ENCODE assay signal across 11 cellular contexts in the genomic region with DNA sequence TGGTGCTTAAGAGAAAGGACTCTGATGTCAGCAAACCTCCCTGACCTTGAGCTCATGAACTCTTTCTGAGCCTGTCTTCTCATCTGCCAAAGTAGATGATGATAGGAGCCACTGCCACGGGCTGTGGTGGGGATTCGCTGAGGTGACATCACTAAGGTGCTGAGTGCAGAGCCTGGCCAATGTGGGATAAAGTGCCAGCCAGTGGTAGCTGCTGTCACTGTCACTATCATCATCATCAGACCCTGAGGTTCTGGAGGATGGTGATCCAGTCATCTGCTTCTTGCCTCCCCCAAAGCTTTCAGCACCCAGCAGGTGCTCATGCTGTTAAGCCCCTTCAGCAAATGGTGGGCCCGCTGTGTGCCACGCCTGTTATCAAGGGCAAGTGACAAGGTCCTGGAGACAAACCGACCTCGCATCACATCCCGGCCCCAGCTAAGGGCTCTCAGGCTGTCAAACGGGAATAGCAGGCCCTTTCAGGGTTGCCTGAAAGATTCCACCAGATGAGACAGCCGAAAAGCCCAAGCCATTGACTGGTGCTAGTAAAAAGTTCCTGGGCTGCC. TPM values are rescaled to one million over a fixed set of nuclear protein-coding genes. Genes with fewer than 3 reads are reported as not detected.
DNase-seq lines count a peak whose midpoint lies in the region; ATAC-seq and TF ChIP-seq lines count a peak whose summit lies in the region.
"Had no signal": no experiment of that assay in that cellular context is flagged by ENCODE, and none has a peak within 500 bp of the region (broad histone marks: within the 10 kb centered on the region; RNA-seq: fewer than 3 reads in every experiment).

No MANE protein-coding gene starts in this region.

- no peak overlapping the region for H4K8ac ChIP-seq in neuronal stem cell (ENCODE audit: low read depth, low read length)

- intact Hi-C loops in colonic mucosa (cut with DNase I), result loop anchor here (10.0 kb wide), 1 partner anchor 66 kb away; a partner anchor contains a TSS

- POLR2A ChIA-PET in T-cell (lab: Charles Lee), result interaction anchor here in 1 of 2 donors (0.6 kb wide), 1 partner anchor 38 kb away, joined by 6 read pairs; no protein-coding TSS in a partner anchor

- no peak overlapping the region for H2BK15ac ChIP-seq in neuronal stem cell (ENCODE audit: low read length)

- ATAC-seq in T-cell (replicated peaks in 1 of 4), result no peak
- ATAC-seq: gastrocnemius medialis had no signal

- H2BK120ac ChIP-seq in neuronal stem cell (ENCODE audit: low read depth, low read length), result no peak overlapping the region

- H2BK12ac ChIP-seq in neuronal stem cell (ENCODE audit: low read length), result no peak overlapping the region

- H3K27me3 ChIP-seq in colonic mucosa, result no peaks in the 10 kb centered on the region
- no peaks in the 10 kb centered on the region for H3K27me3 ChIP-seq in neuronal stem cell (ENCODE audit: control insufficient read depth in 3 of 3, insufficient read depth in 3 of 3, low read depth in 1 of 3, low read length in 3 of 3)
- H3K27me3 ChIP-seq: gastrocnemius medialis, tibial artery had no signal

- peak overlapping the region; percentile 48 for H3K18ac ChIP-seq in neuronal stem cell (ENCODE audit: low read length)

- H3K9ac ChIP-seq in colonic mucosa (ENCODE audit: low read depth in 2 of 2, low read length in 2 of 2) (peak overlapping the region; percentile 35 to 41), neuronal stem cell (ENCODE audit: low read depth, low read length, poor library complexity) (peak overlapping the region; percentile 87)

- H3K27me3 Mint-ChIP-seq in T-cell, result no peaks in the 10 kb centered on the region

- TF ChIP-seq RAD21 in Ishikawa (IDR thresholded peaks at IDR 0.05; ENCODE audit: low read depth), result no peak

- H3K79me1 ChIP-seq in neuronal stem cell (ENCODE audit: low read depth, low read length), result peaks cover 5% of the 10 kb centered on the region

- peak overlapping the region; percentile 34 for H3K23ac ChIP-seq in neuronal stem cell (ENCODE audit: low read depth, low read length, poor library complexity)

- no peaks in the 10 kb centered on the region for H3K9me3 Mint-ChIP-seq in T-cell

- H3K36me3 Mint-ChIP-seq in T-cell, result peaks cover 32% of the 10 kb centered on the region

- peaks cover 6 to 14% (median 11%) of the 10 kb centered on the region in 3 donors for H3K4me1 Mint-ChIP-seq in T-cell

- CTCF ChIA-PET in T-cell (lab: Charles Lee), result no interaction called here

- H3K14ac ChIP-seq in neuronal stem cell (ENCODE audit: low read length), result no peak overlapping the region

- no peak overlapping the region for H3K27ac ChIP-seq in colonic mucosa
- no peak overlapping the region for H3K27ac ChIP-seq in neuronal stem cell (replicated peaks; ENCODE audit: low read length)
- H3K27ac ChIP-seq: tibial artery, WERI-Rb-1 had no signal

- peaks cover 3% of the 10 kb centered on the region for H3K4me1 ChIP-seq in colonic mucosa
- H3K4me1 ChIP-seq in neuronal stem cell (ENCODE audit: control insufficient read depth in 2 of 2, insufficient read depth in 1 of 2, low read depth in 1 of 2, low read length in 2 of 2), result peaks cover under 1 to 10% of the 10 kb centered on the region in 2 donors

- no peak overlapping the region for H3K4me3 Mint-ChIP-seq in T-cell

- no peak overlapping the region for H2AFZ ChIP-seq in neuronal stem cell (ENCODE audit: low read length)

- DNase-seq in colonic mucosa (no peak), neuronal stem cell (ENCODE audit: low spot score) (no peak), T-cell (no peak), NCI-H748 treated with DMSO at 0.1 percent for 48 hours (lab: John Stamatoyannopoulos, UW) (no peak)
- DNase-seq: activated naive CD4-positive, alpha-beta T cell; dermis blood vessel endothelial cell; gastrocnemius medialis; SIG-M5; tibial artery; WERI-Rb-1 had no signal

- H3K9me3 ChIP-seq in colonic mucosa (no peaks in the 10 kb centered on the region), neuronal stem cell (replicated peaks in 1 of 2; ENCODE audit: control insufficient read depth in 2 of 2, insufficient read depth in 1 of 2, low read depth in 1 of 2, low read length in 2 of 2) (no peaks in the 10 kb centered on the region)
- H3K9me3 ChIP-seq: gastrocnemius medialis, tibial artery had no signal

- H3K4me2 ChIP-seq in neuronal stem cell (ENCODE audit: insufficient read depth, low read length, poor library complexity, severe bottlenecking), result peak overlapping the region; percentile 44

- no peak for TF ChIP-seq CTCF in colonic mucosa (IDR thresholded peaks at IDR 0.05)

- no peak overlapping the region for H2BK5ac ChIP-seq in neuronal stem cell (ENCODE audit: low read length)

- H2AK5ac ChIP-seq in neuronal stem cell (ENCODE audit: low read depth, low read length), result no peak overlapping the region

- peak overlapping the region; percentile 11 for H3K4me3 ChIP-seq in colonic mucosa
- H3K4me3 ChIP-seq in neuronal stem cell (ENCODE audit: low read length in 2 of 2), result no peak overlapping the region
- H3K4me3 ChIP-seq: gastrocnemius medialis, tibial artery had no signal

- H3K36me3 ChIP-seq in colonic mucosa (no peaks in the 10 kb centered on the region), neuronal stem cell (replicated peaks in 1 of 2; ENCODE audit: control insufficient read depth in 2 of 2, insufficient read depth in 2 of 2, low read length in 2 of 2) (peaks cover 33 to 87% of the 10 kb centered on the region in 2 donors)

- no peak overlapping the region for H4K91ac ChIP-seq in neuronal stem cell (ENCODE audit: low read depth, low read length, poor library complexity)

- no peak for TF ChIP-seq EP300 in Ishikawa (IDR thresholded peaks at IDR 0.05; ENCODE audit: borderline replicate concordance)

- no peak overlapping the region for H3K27ac Mint-ChIP-seq in T-cell

- no CpG with 5 or more reads among the region's 9 CpGs for WGBS in neuronal stem cell (ENCODE audit: extremely low coverage in 2 of 2, insufficient read length in 2 of 2, insufficient replicate concordance in 1 of 2), 2 donors

- no peak overlapping the region for H3K4ac ChIP-seq in neuronal stem cell (ENCODE audit: low read length)

TF ChIP-seq in Ishikawa, 13 proteins besides CTCF, POLR2A, EP300 and RAD21:
- TF ChIP-seq TCF12 (IDR thresholded peaks at IDR 0.05; ENCODE audit: low read depth) (no peak), ZBTB7A (IDR thresholded peaks at IDR 0.05; ENCODE audit: low read depth) (0 out of 2 replicates have a peak, but pooled peaks have one; percentile 3)
- TF ChIP-seq, protein P1, sequence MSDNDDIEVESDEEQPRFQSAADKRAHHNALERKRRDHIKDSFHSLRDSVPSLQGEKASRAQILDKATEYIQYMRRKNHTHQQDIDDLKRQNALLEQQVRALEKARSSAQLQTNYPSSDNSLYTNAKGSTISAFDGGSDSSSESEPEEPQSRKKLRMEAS (IDR thresholded peaks at IDR 0.05), result no peak

RNA-seq across cellular contexts. Expression of a gene that starts 6.4 kb away (rescaled TPM):
- 10 to 100 TPM; 31.6 to 55.1 TPM for total RNA-seq in colonic mucosa
- 30.2 TPM for polyA plus RNA-seq in neuronal stem cell (2013, experiment 1 of 2)
- 32.1 TPM for polyA plus RNA-seq in neuronal stem cell (2013, experiment 2 of 2)
- total RNA-seq in T-cell, result 100 to 1,000 TPM in 3 of 5 donors, 10 to 100 TPM in 2; 78.4 to 151 (median 139) TPM

RNA-seq across cellular contexts. Expression of a gene that starts 23.2 kb away (rescaled TPM):
- total RNA-seq in colonic mucosa, result 10 to 100 TPM; 64.0 to 77.7 TPM
- polyA plus RNA-seq in neuronal stem cell (2013, experiment 1 of 2), result 29.1 TPM
- 30.0 TPM for polyA plus RNA-seq in neuronal stem cell (2013, experiment 2 of 2)
- total RNA-seq in T-cell, result 100 to 1,000 TPM; 108 to 159 (median 147) TPM

RNA-seq across cellular contexts. Expression of a gene that starts 30.6 kb away (rescaled TPM):
- 1 to 10 TPM; 3.5 TPM for total RNA-seq in colonic mucosa
- polyA plus RNA-seq in neuronal stem cell (2013, experiment 1 of 2), result 2.8 TPM
- 2.5 TPM for polyA plus RNA-seq in neuronal stem cell (2013, experiment 2 of 2)
- 10 to 100 TPM; 31.6 to 48.7 (median 47.7) TPM for total RNA-seq in T-cell

RNA-seq across cellular contexts. Expression of a gene that starts 45.4 kb away (rescaled TPM):
- total RNA-seq in colonic mucosa (10 to 100 TPM; 15.4 to 34.5 TPM), T-cell (10 to 100 TPM in 1 of 5 donors, 1 to 10 TPM in 4; 6.8 to 16.7 (median 8.8) TPM)
- 0.11 TPM for polyA plus RNA-seq in neuronal stem cell (2013, experiment 1 of 2)
- 0.10 TPM for polyA plus RNA-seq in neuronal stem cell (2013, experiment 2 of 2)

Comparison
In these comparisons a context has a peak if more than half of its experiments do, and no peak if none do; other contexts are left out.
1. RNA of a gene that starts 30.6 kb away (total RNA-seq): 31.6 to 48.7 TPM in T-cell; 3.5 TPM in colonic mucosa; every median in the first group is over 4 times any median in the second.